ENCODE assay signal across 8 cellular contexts in genomic region chr5:100902406-100903035, GRCh38. TPM values are rescaled to one million over a fixed set of nuclear protein-coding genes. Genes with fewer than 3 reads are reported as not detected.
DNase-seq lines count a peak whose midpoint lies in the region; ATAC-seq, FAIRE-seq and TF ChIP-seq lines count a peak whose summit lies in the region.

No MANE protein-coding gene starts in this region.

- H3K36me3 ChIP-seq in PC-3 (ENCODE audit: low read depth, low read length): no peaks in the 10 kb centered on the region
- H3K36me3 ChIP-seq in GM12878 (ENCODE audit: control insufficient read depth in 2 of 2, insufficient read depth in 2 of 2, low read length in 1 of 2): peaks cover 0 to 4% of the 10 kb centered on the region in 2 experiments; a peak in 1 of 4 replicates
- no peaks in the 10 kb centered on the region for H3K36me3 ChIP-seq in kidney epithelial cell (ENCODE audit: control insufficient read depth, insufficient read depth, low read length)

- no peak for TF ChIP-seq POLR2A in GM12878 (IDR thresholded peaks at IDR 0.05; ENCODE audit: low read depth, low read length)

- SMC1A ChIA-PET in GM12878 (lab: Charles Lee; ENCODE audit: uncharacterized antibody, unreplicated experiment): interaction anchor here (0.8 to 17.5 kb wide), 20 partner anchors 12 to 472 kb away, joined by 3 to 389 read pairs (median 6); no protein-coding TSS in a partner anchor

- in situ Hi-C loops in GM12878 (cut with MboI): loop anchor here (5.0 kb wide), 1 partner anchor 120 kb away; no protein-coding TSS in a partner anchor

- H3K9me3 ChIP-seq in PC-3 (ENCODE audit: low read length): no peaks in the 10 kb centered on the region
- no peaks in the 10 kb centered on the region for H3K9me3 ChIP-seq in GM12878 (replicated peaks; ENCODE audit: control insufficient read depth, insufficient read depth, low read length)

- H3K9ac ChIP-seq in PC-3 (ENCODE audit: low read length): no peak overlapping the region
- H3K9ac ChIP-seq in GM12878 (ENCODE audit: control insufficient read depth, insufficient read depth, low read length): peak overlapping the region; percentile 97

- H3K4me3 ChIP-seq in PC-3 (ENCODE audit: low read length) (peak overlapping the region; percentile 72), GM12878 (peak overlapping the region; percentile 98), kidney epithelial cell (ENCODE audit: low read depth, low read length) (peak overlapping the region; percentile 57)

- TF ChIP-seq CTCF in PC-3 (conservative IDR thresholded peaks at IDR 0.05; ENCODE audit: low read depth, low read length): no peak
- TF ChIP-seq CTCF in GM12878 (IDR thresholded peaks at IDR 0.05 in 2 of 3, conservative IDR thresholded peaks at IDR 0.05 in 1 of 3; ENCODE audit: control insufficient read depth in 2 of 3, extremely low read depth in 1 of 3, insufficient read depth in 1 of 3, low read depth in 3 of 3, low read length in 3 of 3): no peak
- TF ChIP-seq CTCF in kidney epithelial cell (IDR thresholded peaks at IDR 0.05; ENCODE audit: insufficient read depth, low read length, poor library complexity, severe bottlenecking): no peak
- no peak for TF ChIP-seq CTCF in GM10248 (IDR thresholded peaks at IDR 0.05; ENCODE audit: control extremely low read depth, extremely low read depth, low read depth, missing control alignments)

- RAD21 ChIA-PET in GM12878 (lab: Charles Lee; ENCODE audit: unreplicated experiment): interaction anchor here (0.7 to 14.2 kb wide), 18 partner anchors 11 to 487 kb away, joined by 3 to 345 read pairs (median 19); no protein-coding TSS in a partner anchor

- POLR2A ChIA-PET in PC-3 (lab: Charles Lee; ENCODE audit: unreplicated experiment) (no interaction called here), GM12878 (lab: Charles Lee) (interaction anchor here (1.0 to 6.1 kb wide), 20 partner anchors 8 to 487 kb away, joined by 3 to 96 read pairs (median 10); no protein-coding TSS in a partner anchor), GM10248 (lab: Yijun Ruan, JAX) (interaction anchor here (0.7 to 1.6 kb wide), 8 partner anchors 11 to 122 kb away, joined by 3 to 10 read pairs (median 3); no protein-coding TSS in a partner anchor)

- peak overlapping the region; percentile 98 for H3K4me3 Mint-ChIP-seq in stimulated activated memory B cell treated with anti-CD40 and anti-IgM and Interleukin-4, amounts not matched to agents 10 μg/mL and 1 μg/mL and 100 μg/mL, for 72 hours

- no peak for FAIRE-seq in GM12878 (lab: Jason Lieb, UNC)

- H3K36me3 Mint-ChIP-seq in stimulated activated memory B cell treated with anti-CD40 and anti-IgM and Interleukin-4, amounts not matched to agents 10 μg/mL and 1 μg/mL and 100 μg/mL, for 72 hours: peaks cover 14% of the 10 kb centered on the region

- H3K4me2 ChIP-seq in PC-3 (ENCODE audit: low read length): peak overlapping the region; percentile 86
- peak overlapping the region; percentile 52 for H3K4me2 ChIP-seq in GM12878 (ENCODE audit: control insufficient read depth, insufficient read depth)

- H4K20me1 ChIP-seq in PC-3 (ENCODE audit: low read length): no peaks in the 10 kb centered on the region
- no peaks in the 10 kb centered on the region for H4K20me1 ChIP-seq in GM12878 (ENCODE audit: control insufficient read depth, insufficient read depth)

- CTCF ChIA-PET in PC-3 (lab: Charles Lee): interaction anchor here (0.6 kb wide), 1 partner anchor 125 kb away, joined by 4 read pairs; no protein-coding TSS in a partner anchor
- CTCF ChIA-PET in GM12878 (lab: Yijun Ruan, JAX): interaction anchor here (0.7 to 13.2 kb wide), 11 partner anchors 8 to 488 kb away, joined by 4 to 232 read pairs (median 19); no protein-coding TSS in a partner anchor
- CTCF ChIA-PET in GM10248 (lab: Yijun Ruan, JAX): interaction anchor here (0.8 to 6.5 kb wide), 15 partner anchors 8 to 416 kb away, joined by 3 to 49 read pairs (median 4); no protein-coding TSS in a partner anchor

- H3F3A ChIP-seq in PC-3 (ENCODE audit: low read length, unreplicated experiment): no peaks in the 10 kb centered on the region

- ATAC-seq in PC-3: peak; percentile 19
- ATAC-seq in GM12878: peak; percentile 1; the same call in 1 of the 3 replicates
- peak; percentile 20 for ATAC-seq in stimulated activated memory B cell treated with anti-CD40 and anti-IgM and Interleukin-4, amounts not matched to agents 10 μg/mL and 1 μg/mL and 100 μg/mL, for 72 hours
- no peak for ATAC-seq in GM18909 (IDR thresholded peaks at IDR 0.05; ENCODE audit: poor library complexity, unreplicated experiment)

- intact Hi-C loops in PC-3 (cut with micrococcal nuclease): loop anchor here (5.0 to 10.0 kb wide), 3 partner anchors 75 to 265 kb away; no protein-coding TSS in a partner anchor
- intact Hi-C loops in GM12878 (cut with micrococcal nuclease; ENCODE audit: unreplicated experiment): loop anchor here (2.0 to 5.0 kb wide), 6 partner anchors 170 to 1975 kb away; partner anchors contain the start of genes CHD1 and FAM174A

- H3K4me1 ChIP-seq in PC-3 (ENCODE audit: insufficient read depth, low read length) (peaks cover 26% of the 10 kb centered on the region), GM12878 (ENCODE audit: control insufficient read depth, insufficient read depth, low read length) (no peaks in the 10 kb centered on the region)

- under 1% methylated on average over 14 of the region's 14 CpGs for WGBS in GM12878 (ENCODE audit: insufficient coverage, insufficient replicate concordance, low lambda C conversion rate, missing lambda C conversion rate)

- H2AFZ ChIP-seq in PC-3 (ENCODE audit: low read length): peak overlapping the region; percentile 89
- H2AFZ ChIP-seq in GM12878 (ENCODE audit: control insufficient read depth, low read depth, low read length): peak overlapping the region; percentile 46

- TF ChIP-seq RAD21 in GM12878 (IDR thresholded peaks at IDR 0.05; ENCODE audit: insufficient read depth, low read depth, low read length): no peak

- H3K27ac ChIP-seq in PC-3 (ENCODE audit: low read length) (no peak overlapping the region), GM12878 (ENCODE audit: control insufficient read depth, insufficient read depth) (peak overlapping the region; percentile 98)

- no peaks in the 10 kb centered on the region for H3K9me3 Mint-ChIP-seq in stimulated activated memory B cell treated with anti-CD40 and anti-IgM and Interleukin-4, amounts not matched to agents 10 μg/mL and 1 μg/mL and 100 μg/mL, for 72 hours

- peaks cover 45% of the 10 kb centered on the region for H3K4me1 Mint-ChIP-seq in stimulated activated memory B cell treated with anti-CD40 and anti-IgM and Interleukin-4, amounts not matched to agents 10 μg/mL and 1 μg/mL and 100 μg/mL, for 72 hours

- TF ChIP-seq EP300 in GM12878 (IDR thresholded peaks at IDR 0.05; ENCODE audit: borderline replicate concordance in 1 of 2, control insufficient read depth in 1 of 2, low read depth in 2 of 2, low read length in 2 of 2): no peak

- H3K27me3 Mint-ChIP-seq in stimulated activated memory B cell treated with anti-CD40 and anti-IgM and Interleukin-4, amounts not matched to agents 10 μg/mL and 1 μg/mL and 100 μg/mL, for 72 hours: no peaks in the 10 kb centered on the region

- H3K79me2 ChIP-seq in PC-3 (ENCODE audit: low read length) (no peaks in the 10 kb centered on the region), GM12878 (ENCODE audit: control insufficient read depth, insufficient read depth, low read length) (peaks cover 88% of the 10 kb centered on the region)

- H3K27me3 ChIP-seq in PC-3 (ENCODE audit: low read length): peaks cover 19% of the 10 kb centered on the region; the same call in 1 of the 2 replicates
- no peaks in the 10 kb centered on the region for H3K27me3 ChIP-seq in GM12878 (replicated peaks in 1 of 2; ENCODE audit: control insufficient read depth in 2 of 2, insufficient read depth in 2 of 2, low read length in 1 of 2)
- no peaks in the 10 kb centered on the region for H3K27me3 ChIP-seq in kidney epithelial cell (ENCODE audit: control insufficient read depth, insufficient read depth, low read length)

- peak overlapping the region; percentile 97 for H3K27ac Mint-ChIP-seq in stimulated activated memory B cell treated with anti-CD40 and anti-IgM and Interleukin-4, amounts not matched to agents 10 μg/mL and 1 μg/mL and 100 μg/mL, for 72 hours

- no peaks in the 10 kb centered on the region for H3K9me2 ChIP-seq in PC-3 (replicated peaks; ENCODE audit: low read length)

- peak; percentile 23 for DNase-seq in H4 (ENCODE audit: low spot score)
- peak; percentile 24 for DNase-seq in PC-3
- DNase-seq in GM12878 (ENCODE audit: low read depth, low spot score): no peak
- DNase-seq in kidney epithelial cell (ENCODE audit: low read depth): no peak
- no peak for DNase-seq in GM19240 (ENCODE audit: insufficient read length, low spot score)
- no peak for DNase-seq in GM10248 (ENCODE audit: extremely low spot score)

- BruUV-seq in PC-3 (replicated peaks; lab: Mats Ljungman, UMichigan) (TSS peak; percentile 62), GM12878 (replicated peaks; lab: Mats Ljungman, UMichigan) (TSS peak; percentile 71)

TF ChIP-seq in GM12878, 131 proteins besides CTCF, POLR2A, EP300 and RAD21 (continues in another document):
- TF ChIP-seq WRNIP1 (IDR thresholded peaks at IDR 0.05; ENCODE audit: borderline replicate concordance, low read depth, low read length): 0 out of 2 replicates have a peak, but pooled peaks have one; percentile 14
- no peak for TF ChIP-seq SUZ12 (IDR thresholded peaks at IDR 0.05; ENCODE audit: unreplicated experiment)
- TF ChIP-seq BHLHE40 (IDR thresholded peaks at IDR 0.05; ENCODE audit: borderline replicate concordance in 1 of 2, low read depth in 2 of 2, low read length in 1 of 2): no peak

RNA-seq across cellular contexts. Expression of gene ST8SIA4, which starts 0.6 kb away (rescaled TPM):
- 28.9 and 29.0 TPM in 2 replicates for total RNA-seq in H4 (2014; rRNA removed; shearing (Covaris generic))
- 0.63 and 0.91 TPM in 2 replicates for total RNA-seq in PC-3 (2014; rRNA removed)
- 158 and 176 TPM in 2 replicates for total RNA-seq in GM12878 (2013; cell fraction: nucleolus; rRNA removed)
- total RNA-seq in GM12878 (2014; rRNA removed): 16.0 and 20.1 TPM in 2 replicates
- total RNA-seq in GM12878 (2014; rRNA removed; fragmentation: Illumina TruSeq; extraction: Trizol): 22.2 and 24.3 TPM in 2 replicates
- 29.4 and 30.3 TPM in 2 replicates for total RNA-seq in GM12878 (2021)
- 6.6 TPM for polyA plus RNA-seq in GM12878 (2011; ENCODE audit: low read depth)
- polyA plus RNA-seq in GM12878 (2011; rRNA removed): 30.9 and 47.1 TPM in 2 replicates
- polyA plus RNA-seq in GM12878 (2011; cell fraction: cytosol; rRNA removed): 11.6 and 12.3 TPM in 2 replicates
- 12.6 and 15.7 TPM in 2 replicates for polyA plus RNA-seq in GM12878 (2011; cell fraction: nucleus; rRNA removed)
- polyA plus RNA-seq in GM12878 (2012): 11.4 and 12.2 TPM in 2 replicates
- 11.8 and 15.0 TPM in 2 replicates for polyA plus RNA-seq in GM12878 (2014; fragmentation: Illumina TruSeq; extraction: Trizol)
- polyA plus RNA-seq in GM12878 (2014; fragmentation: Nextera tagmentation; extraction: Ambion mirVana): 1 to 10 TPM; 4.4 to 7.3 TPM
- polyA plus RNA-seq in GM12878 (2014; rRNA removed): 11.5 and 18.8 TPM in 2 replicates
- 10 to 100 TPM; 20.3 to 23.2 TPM for polyA plus RNA-seq in GM12878 (2016; fragmentation: Nextera tagmentation; extraction: Ambion mirVana)
- 50.8 and 52.2 TPM in 2 replicates for polyA minus RNA-seq in GM12878 (2011; rRNA and poly(A)+ RNA removed)
- 14.7 and 18.0 TPM in 2 replicates for polyA minus RNA-seq in GM12878 (2011; cell fraction: cytosol; rRNA and poly(A)+ RNA removed)
- polyA minus RNA-seq in GM12878 (2011; cell fraction: nucleus; rRNA and poly(A)+ RNA removed): 101 and 123 TPM in 2 replicates
- total RNA-seq in kidney epithelial cell: 0.21 and 2.3 TPM in 2 replicates

Comparison
In these comparisons a context has a peak if more than half of its experiments do, and no peak if none do; other contexts are left out.
1. DNase-seq: peak in H4 (single experiment) and PC-3 (single experiment); none in GM12878 (single experiment), kidney epithelial cell (single experiment), GM19240 (single experiment) and GM10248 (single experiment).
2. Peak in every context shown above with its lines, with median percentiles within 50 percentile points of each other: H3K4me3 ChIP-seq.